ENCODE assay signal across 2 cellular contexts in genomic region chr19:58468216-58468839, GRCh38.
TF ChIP-seq lines count a peak whose summit lies in the region.

No MANE protein-coding gene starts in this region.

TF ChIP-seq in GM23338, 12 proteins besides CTCF, POLR2A, EP300 and RAD21:
- no peak for TF ChIP-seq ZNF114 (CRISPR knock-in tag; IDR thresholded peaks at IDR 0.05)
- no peak for TF ChIP-seq ZNF331 (CRISPR knock-in tag; IDR thresholded peaks at IDR 0.05; ENCODE audit: low read depth)
- TF ChIP-seq REST (IDR thresholded peaks at IDR 0.05; ENCODE audit: unreplicated experiment): no peak
- TF ChIP-seq, protein P1, sequence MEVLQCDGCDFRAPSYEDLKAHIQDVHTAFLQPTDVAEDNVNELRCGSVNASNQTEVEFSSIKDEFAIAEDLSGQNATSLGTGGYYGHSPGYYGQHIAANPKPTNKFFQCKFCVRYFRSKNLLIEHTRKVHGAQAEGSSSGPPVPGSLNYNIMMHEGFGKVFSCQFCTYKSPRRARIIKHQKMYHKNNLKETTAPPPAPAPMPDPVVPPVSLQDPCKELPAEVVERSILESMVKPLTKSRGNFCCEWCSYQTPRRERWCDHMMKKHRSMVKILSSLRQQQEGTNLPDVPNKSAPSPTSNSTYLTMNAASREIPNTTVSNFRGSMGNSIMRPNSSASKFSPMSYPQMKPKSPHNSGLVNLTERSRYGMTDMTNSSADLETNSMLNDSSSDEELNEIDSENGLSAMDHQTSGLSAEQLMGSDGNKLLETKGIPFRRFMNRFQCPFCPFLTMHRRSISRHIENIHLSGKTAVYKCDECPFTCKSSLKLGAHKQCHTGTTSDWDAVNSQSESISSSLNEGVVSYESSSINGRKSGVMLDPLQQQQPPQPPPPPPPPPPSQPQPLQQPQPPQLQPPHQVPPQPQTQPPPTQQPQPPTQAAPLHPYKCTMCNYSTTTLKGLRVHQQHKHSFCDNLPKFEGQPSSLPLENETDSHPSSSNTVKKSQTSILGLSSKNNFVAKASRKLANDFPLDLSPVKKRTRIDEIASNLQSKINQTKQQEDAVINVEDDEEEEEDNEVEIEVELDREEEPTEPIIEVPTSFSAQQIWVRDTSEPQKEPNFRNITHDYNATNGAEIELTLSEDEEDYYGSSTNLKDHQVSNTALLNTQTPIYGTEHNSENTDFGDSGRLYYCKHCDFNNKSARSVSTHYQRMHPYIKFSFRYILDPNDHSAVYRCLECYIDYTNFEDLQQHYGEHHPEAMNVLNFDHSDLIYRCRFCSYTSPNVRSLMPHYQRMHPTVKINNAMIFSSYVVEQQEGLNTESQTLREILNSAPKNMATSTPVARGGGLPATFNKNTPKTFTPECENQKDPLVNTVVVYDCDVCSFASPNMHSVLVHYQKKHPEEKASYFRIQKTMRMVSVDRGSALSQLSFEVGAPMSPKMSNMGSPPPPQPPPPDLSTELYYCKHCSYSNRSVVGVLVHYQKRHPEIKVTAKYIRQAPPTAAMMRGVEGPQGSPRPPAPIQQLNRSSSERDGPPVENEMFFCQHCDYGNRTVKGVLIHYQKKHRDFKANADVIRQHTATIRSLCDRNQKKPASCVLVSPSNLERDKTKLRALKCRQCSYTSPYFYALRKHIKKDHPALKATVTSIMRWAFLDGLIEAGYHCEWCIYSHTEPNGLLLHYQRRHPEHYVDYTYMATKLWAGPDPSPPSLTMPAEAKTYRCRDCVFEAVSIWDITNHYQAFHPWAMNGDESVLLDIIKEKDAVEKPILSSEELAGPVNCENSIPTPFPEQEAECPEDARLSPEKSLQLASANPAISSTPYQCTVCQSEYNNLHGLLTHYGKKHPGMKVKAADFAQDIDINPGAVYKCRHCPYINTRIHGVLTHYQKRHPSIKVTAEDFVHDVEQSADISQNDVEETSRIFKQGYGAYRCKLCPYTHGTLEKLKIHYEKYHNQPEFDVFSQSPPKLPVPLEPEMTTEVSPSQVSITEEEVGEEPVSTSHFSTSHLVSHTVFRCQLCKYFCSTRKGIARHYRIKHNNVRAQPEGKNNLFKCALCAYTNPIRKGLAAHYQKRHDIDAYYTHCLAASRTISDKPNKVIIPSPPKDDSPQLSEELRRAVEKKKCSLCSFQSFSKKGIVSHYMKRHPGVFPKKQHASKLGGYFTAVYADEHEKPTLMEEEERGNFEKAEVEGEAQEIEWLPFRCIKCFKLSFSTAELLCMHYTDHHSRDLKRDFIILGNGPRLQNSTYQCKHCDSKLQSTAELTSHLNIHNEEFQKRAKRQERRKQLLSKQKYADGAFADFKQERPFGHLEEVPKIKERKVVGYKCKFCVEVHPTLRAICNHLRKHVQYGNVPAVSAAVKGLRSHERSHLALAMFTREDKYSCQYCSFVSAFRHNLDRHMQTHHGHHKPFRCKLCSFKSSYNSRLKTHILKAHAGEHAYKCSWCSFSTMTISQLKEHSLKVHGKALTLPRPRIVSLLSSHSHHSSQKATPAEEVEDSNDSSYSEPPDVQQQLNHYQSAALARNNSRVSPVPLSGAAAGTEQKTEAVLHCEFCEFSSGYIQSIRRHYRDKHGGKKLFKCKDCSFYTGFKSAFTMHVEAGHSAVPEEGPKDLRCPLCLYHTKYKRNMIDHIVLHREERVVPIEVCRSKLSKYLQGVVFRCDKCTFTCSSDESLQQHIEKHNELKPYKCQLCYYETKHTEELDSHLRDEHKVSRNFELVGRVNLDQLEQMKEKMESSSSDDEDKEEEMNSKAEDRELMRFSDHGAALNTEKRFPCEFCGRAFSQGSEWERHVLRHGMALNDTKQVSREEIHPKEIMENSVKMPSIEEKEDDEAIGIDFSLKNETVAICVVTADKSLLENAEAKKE (CRISPR knock-in tag; IDR thresholded peaks at IDR 0.05): no peak
- TF ChIP-seq NANOG (IDR thresholded peaks at IDR 0.05; ENCODE audit: borderline replicate concordance): no peak
- TF ChIP-seq JUNB (IDR thresholded peaks at IDR 0.05; ENCODE audit: unreplicated experiment): no peak
- no peak for TF ChIP-seq STAT1 (IDR thresholded peaks at IDR 0.05; ENCODE audit: unreplicated experiment)
- TF ChIP-seq ETS1 (IDR thresholded peaks at IDR 0.05): no peak
- TF ChIP-seq POLR2AphosphoS5 (IDR thresholded peaks at IDR 0.05; ENCODE audit: low read depth): no peak
- no peak for TF ChIP-seq EZH2 (IDR thresholded peaks at IDR 0.05; ENCODE audit: low read depth, unreplicated experiment)
- no peak for TF ChIP-seq CREB1 (CRISPR knock-in tag; IDR thresholded peaks at IDR 0.05; ENCODE audit: low read depth)
- TF ChIP-seq EZH2phosphoT487 (IDR thresholded peaks at IDR 0.05; ENCODE audit: unreplicated experiment): no peak

TF ChIP-seq in HepG2, 621 proteins besides CTCF, POLR2A, EP300 and RAD21:
- TF ChIP-seq HHEX (CRISPR knock-in tag; IDR thresholded peaks at IDR 0.05) (no peak), RFXAP (CRISPR knock-in tag; IDR thresholded peaks at IDR 0.05; ENCODE audit: borderline replicate concordance) (no peak), ZNF614 (CRISPR knock-in tag; IDR thresholded peaks at IDR 0.05; ENCODE audit: borderline replicate concordance) (no peak), STAG1 (CRISPR knock-in tag; IDR thresholded peaks at IDR 0.05) (peak; percentile 38), NFE2L1 (CRISPR knock-in tag; IDR thresholded peaks at IDR 0.05; ENCODE audit: borderline replicate concordance) (no peak), ZNF512B (CRISPR knock-in tag; IDR thresholded peaks at IDR 0.05; ENCODE audit: borderline replicate concordance) (no peak), SMYD3 (CRISPR knock-in tag; IDR thresholded peaks at IDR 0.05) (no peak), AKAP8 (CRISPR knock-in tag; IDR thresholded peaks at IDR 0.05) (no peak), MIER3 (CRISPR knock-in tag; IDR thresholded peaks at IDR 0.05; ENCODE audit: borderline replicate concordance) (no peak), MXD3 (CRISPR knock-in tag; IDR thresholded peaks at IDR 0.05) (no peak), ZFY (CRISPR knock-in tag; IDR thresholded peaks at IDR 0.05) (peak; percentile 17; the same call in 1 of the 2 replicates)
TF ChIP-seq in HepG2: peak in this region for 2.
